ENCODE assay signal across 19 cellular contexts in genomic region chr2:144230057-144230451, GRCh38.
DNase-seq lines count a peak whose midpoint lies in the region; ATAC-seq and TF ChIP-seq lines count a peak whose summit lies in the region.
"Had no signal": no experiment of that assay in that cellular context is flagged by ENCODE, and none has a peak within 500 bp of the region (broad histone marks: within the 10 kb centered on the region; RNA-seq: fewer than 3 reads in every experiment).

No MANE protein-coding gene starts in this region.

- peaks cover 3% of the 10 kb centered on the region for H3K36me3 Mint-ChIP-seq in activated naive CD4-positive, alpha-beta T cell treated with anti-CD3 and anti-CD28 coated beads for 36 hours (ENCODE audit: low read depth)
- peaks cover 32% of the 10 kb centered on the region for H3K36me3 Mint-ChIP-seq in activated T-helper 2 cell treated with anti-CD3 and anti-CD28 coated beads, Interferon-gamma antibody, Interleukin-2, Interleukin-4, amounts not matched to agents 10 μg/mL and 5 μg/mL and 100 μg/mL, durations not matched to agents 14 hours and 24 hours and 36 hours (ENCODE audit: low read depth)
- H3K36me3 Mint-ChIP-seq in osteocyte (ENCODE audit: unreplicated experiment): peaks cover 2% of the 10 kb centered on the region

- CTCF ChIA-PET in activated naive CD4-positive, alpha-beta T cell treated with anti-CD3 and anti-CD28 coated beads for 36 hours (lab: Charles Lee): interaction anchor here (1.0 kb wide), 1 partner anchor 46 kb away, joined by 3 read pairs; no protein-coding TSS in a partner anchor

- no peaks in the 10 kb centered on the region for H3K9me3 Mint-ChIP-seq in activated naive CD4-positive, alpha-beta T cell treated with anti-CD3 and anti-CD28 coated beads for 36 hours
- no peaks in the 10 kb centered on the region for H3K9me3 Mint-ChIP-seq in activated T-helper 2 cell treated with anti-CD3 and anti-CD28 coated beads, Interferon-gamma antibody, Interleukin-2, Interleukin-4, amounts not matched to agents 10 μg/mL and 5 μg/mL and 100 μg/mL, durations not matched to agents 14 hours and 24 hours and 36 hours
- H3K9me3 Mint-ChIP-seq in osteocyte (ENCODE audit: unreplicated experiment): no peaks in the 10 kb centered on the region
- H3K9me3 Mint-ChIP-seq: T-helper 1 cell treated with Interleukin-12 subunit alpha and Interleukin-12 subunit beta and Interleukin-4 antibody, amounts not matched to agents 30 μg/mL and 1 μg/mL, for 36 hours had no signal

- no peak for TF ChIP-seq CTCF in osteocyte (IDR thresholded peaks at IDR 0.05)

- no peaks in the 10 kb centered on the region for H3K27me3 Mint-ChIP-seq in activated naive CD4-positive, alpha-beta T cell treated with anti-CD3 and anti-CD28 coated beads for 36 hours (ENCODE audit: low read depth)
- H3K27me3 Mint-ChIP-seq in activated T-helper 2 cell treated with anti-CD3 and anti-CD28 coated beads, Interferon-gamma antibody, Interleukin-2, Interleukin-4, amounts not matched to agents 10 μg/mL and 5 μg/mL and 100 μg/mL, durations not matched to agents 14 hours and 24 hours and 36 hours (ENCODE audit: low read depth): no peaks in the 10 kb centered on the region
- H3K27me3 Mint-ChIP-seq in osteocyte (ENCODE audit: unreplicated experiment): no peaks in the 10 kb centered on the region

- intact Hi-C loops in activated naive CD4-positive, alpha-beta T cell treated with anti-CD3 and anti-CD28 coated beads for 36 hours (cut with micrococcal nuclease): loop anchor here (1.0 to 5.0 kb wide), 4 partner anchors 13 to 47 kb away; no protein-coding TSS in a partner anchor
- intact Hi-C loops in activated T-helper 2 cell treated with anti-CD3 and anti-CD28 coated beads, Interferon-gamma antibody, Interleukin-2, Interleukin-4, amounts not matched to agents 10 μg/mL and 5 μg/mL and 100 μg/mL, durations not matched to agents 14 hours and 24 hours and 36 hours (cut with micrococcal nuclease): loop anchor here (5.0 kb wide), 2 partner anchors 287 to 342 kb away; no protein-coding TSS in a partner anchor

- no peak for DNase-seq in activated naive CD4-positive, alpha-beta T cell treated with anti-CD3 and anti-CD28 coated beads for 36 hours
- no peak for DNase-seq in activated naive CD4-positive, alpha-beta T cell treated with Interleukin-2 at 50 U/mL for 16 hours
- peak; percentile 83 for DNase-seq in NCI-H1694 treated with DMSO at 0.1 percent for 48 hours (lab: John Stamatoyannopoulos, UW)
- DNase-seq in activated T-helper 2 cell treated with anti-CD3 and anti-CD28 coated beads, Interferon-gamma antibody, Interleukin-2, Interleukin-4, amounts not matched to agents 10 μg/mL and 5 μg/mL and 100 μg/mL, durations not matched to agents 14 hours and 24 hours and 36 hours (ENCODE audit: low spot score): no peak
- DNase-seq in osteocyte (ENCODE audit: extremely low spot score, unreplicated experiment): no peak
- no peak for DNase-seq in CD1c-positive myeloid dendritic cell (ENCODE audit: extremely low spot score)
- DNase-seq: activated CD4-positive, alpha-beta T cell treated with anti-CD3 and anti-CD28 coated beads, Interleukin-2, amount 50 U/mL, for 1 hour; activated naive CD4-positive, alpha-beta T cell; aorta; cerebellar nuclear complex; hippocampal formation; NCI-H226; posterior cingulate gyrus; SJCRH30; upper lobe of left lung had no signal

- no peak for ATAC-seq in GM21717 (IDR thresholded peaks at IDR 0.05; ENCODE audit: unreplicated experiment)
- ATAC-seq in GM18909 (IDR thresholded peaks at IDR 0.05; ENCODE audit: poor library complexity, unreplicated experiment): no peak
- ATAC-seq: sciatic nerve had no signal

- peak overlapping the region; percentile 64 for H3K27ac Mint-ChIP-seq in activated naive CD4-positive, alpha-beta T cell treated with anti-CD3 and anti-CD28 coated beads for 36 hours
- H3K27ac Mint-ChIP-seq in activated T-helper 2 cell treated with anti-CD3 and anti-CD28 coated beads, Interferon-gamma antibody, Interleukin-2, Interleukin-4, amounts not matched to agents 10 μg/mL and 5 μg/mL and 100 μg/mL, durations not matched to agents 14 hours and 24 hours and 36 hours: peak overlapping the region; percentile 18
- peak overlapping the region; percentile 54 for H3K27ac Mint-ChIP-seq in osteocyte (ENCODE audit: unreplicated experiment)
- H3K27ac Mint-ChIP-seq: T-helper 1 cell treated with Interleukin-12 subunit alpha and Interleukin-12 subunit beta and Interleukin-4 antibody, amounts not matched to agents 30 μg/mL and 1 μg/mL, for 36 hours had no signal

- H3K4me3 Mint-ChIP-seq in activated naive CD4-positive, alpha-beta T cell treated with anti-CD3 and anti-CD28 coated beads for 36 hours: no peak overlapping the region
- no peak overlapping the region for H3K4me3 Mint-ChIP-seq in activated T-helper 2 cell treated with anti-CD3 and anti-CD28 coated beads, Interferon-gamma antibody, Interleukin-2, Interleukin-4, amounts not matched to agents 10 μg/mL and 5 μg/mL and 100 μg/mL, durations not matched to agents 14 hours and 24 hours and 36 hours (ENCODE audit: low read depth)
- H3K4me3 Mint-ChIP-seq in osteocyte (ENCODE audit: unreplicated experiment): no peak overlapping the region

- peaks cover 23% of the 10 kb centered on the region for H3K4me1 Mint-ChIP-seq in activated naive CD4-positive, alpha-beta T cell treated with anti-CD3 and anti-CD28 coated beads for 36 hours (ENCODE audit: low read depth)
- H3K4me1 Mint-ChIP-seq in activated T-helper 2 cell treated with anti-CD3 and anti-CD28 coated beads, Interferon-gamma antibody, Interleukin-2, Interleukin-4, amounts not matched to agents 10 μg/mL and 5 μg/mL and 100 μg/mL, durations not matched to agents 14 hours and 24 hours and 36 hours (ENCODE audit: low read depth): peaks cover 63% of the 10 kb centered on the region
- H3K4me1 Mint-ChIP-seq in osteocyte (ENCODE audit: unreplicated experiment): peaks cover 25% of the 10 kb centered on the region
